In the genomic region with DNA sequence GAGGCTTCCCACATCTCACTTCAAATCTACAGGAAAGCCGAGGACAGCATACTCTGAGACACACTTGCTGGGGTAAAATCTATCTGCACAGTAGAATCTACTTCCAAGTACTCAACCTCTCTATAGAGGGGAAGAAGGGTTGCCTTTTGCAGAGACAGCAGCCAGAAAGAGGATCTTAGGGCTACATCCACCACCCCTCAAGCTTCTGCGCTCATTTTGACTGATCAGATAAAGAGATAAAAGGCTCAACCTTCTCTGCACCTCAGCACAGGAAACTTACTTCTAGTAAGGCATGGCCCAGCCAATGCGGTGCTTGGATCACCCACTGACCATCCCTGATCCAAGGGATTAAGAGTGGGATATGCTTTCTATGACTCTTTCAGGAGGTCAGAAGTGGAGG, we compare ENCODE assay signal across 23 cellular contexts. TPM values are rescaled to one million over a fixed set of nuclear protein-coding genes. Genes with fewer than 3 reads are reported as not detected.
A peak's percentile ranks its signal among the peaks of the same experiment; 100 is the strongest.
DNase-seq lines count a peak whose midpoint lies in the region; ATAC-seq and TF ChIP-seq lines count a peak whose summit lies in the region.
"Had no signal": no experiment of that assay in that cellular context is flagged by ENCODE, and none has a peak within 500 bp of the region (broad histone marks: within the 10 kb centered on the region; RNA-seq: fewer than 3 reads in every experiment).

No MANE protein-coding gene starts in this region.

- no peaks in the 10 kb centered on the region for H3K36me3 ChIP-seq in DND-41 (ENCODE audit: insufficient read depth, low read length)
- H3K36me3 ChIP-seq in suprapubic skin: no peaks in the 10 kb centered on the region
- H3K36me3 ChIP-seq: BLaER1, left lung, tibial nerve had no signal

- H3K4me3 ChIP-seq in DND-41 (ENCODE audit: low read depth in 1 of 2, low read length in 2 of 2): no peak overlapping the region
- no peak overlapping the region for H3K4me3 ChIP-seq in suprapubic skin
- H3K4me3 ChIP-seq: BLaER1, left lung, tibial nerve had no signal

- no peak for TF ChIP-seq POLR2A in suprapubic skin (IDR thresholded peaks at IDR 0.05)

- 72% methylated on average over 3 of the region's 3 CpGs for WGBS in suprapubic skin

- H2AFZ ChIP-seq in DND-41 (ENCODE audit: low read depth, low read length): no peak overlapping the region

- H3K9ac ChIP-seq in DND-41 (ENCODE audit: low read depth, low read length): no peak overlapping the region
- H3K9ac ChIP-seq: BLaER1 had no signal

- H3K4me3 Mint-ChIP-seq in activated CD8-positive, alpha-beta T cell treated with anti-CD3 and anti-CD28 coated beads, Interleukin-2, amount 10 ng/mL, durations not matched to agents 7 days and 5 days: no peak overlapping the region
- H3K4me3 Mint-ChIP-seq in activated CD8-positive, alpha-beta T cell treated with anti-CD3 and anti-CD28 coated beads for 36 hours: no peak overlapping the region
- no peak overlapping the region for H3K4me3 Mint-ChIP-seq in effector memory CD8-positive, alpha-beta T cell
- H3K4me3 Mint-ChIP-seq: brain, IgD-negative memory B cell had no signal

- no peaks in the 10 kb centered on the region for H3K79me2 ChIP-seq in DND-41 (ENCODE audit: insufficient read depth, low read length)

- H3K27me3 Mint-ChIP-seq in activated CD8-positive, alpha-beta T cell treated with anti-CD3 and anti-CD28 coated beads, Interleukin-2, amount 10 ng/mL, durations not matched to agents 7 days and 5 days (ENCODE audit: low read depth): peaks cover 11% of the 10 kb centered on the region
- H3K27me3 Mint-ChIP-seq in activated CD8-positive, alpha-beta T cell treated with anti-CD3 and anti-CD28 coated beads for 36 hours: no peaks in the 10 kb centered on the region
- no peaks in the 10 kb centered on the region for H3K27me3 Mint-ChIP-seq in effector memory CD8-positive, alpha-beta T cell
- H3K27me3 Mint-ChIP-seq: brain, IgD-negative memory B cell had no signal

- DNase-seq in activated CD8-positive, alpha-beta T cell treated with anti-CD3 and anti-CD28 coated beads, Interleukin-2, amount 10 ng/mL, durations not matched to agents 7 days and 5 days: peak; percentile 25
- no peak for DNase-seq in activated CD8-positive, alpha-beta T cell treated with anti-CD3 and anti-CD28 coated beads for 36 hours
- DNase-seq in Ammon's horn (ENCODE audit: low spot score) (peak; percentile 24), DND-41 (no peak), suprapubic skin (ENCODE audit: low spot score in 2 of 2) (no peak)
- no peak for DNase-seq in effector memory CD8-positive, alpha-beta T cell
- DNase-seq: ACHN; activated CD8-positive, alpha-beta memory T cell treated with anti-CD3 and anti-CD28 coated beads, Interleukin-2, amount 50 U/mL, for 48 hours; activated effector memory CD4-positive, alpha-beta T cell treated with Interleukin-2 at 50 U/mL for 16 hours; left lung; NCI-H1092; NCI-H187; NCI-H2171; NCI-H510A treated with DMSO at 0.1 percent for 48 hours; NK-92 treated with Interleukin-12 subunit alpha and Interleukin-12 subunit beta, amount 100 ng/mL, for 24 hours; SIG-M5; SW 1271 had no signal

- H3K9me3 ChIP-seq in DND-41 (ENCODE audit: insufficient read depth, low read length, severe bottlenecking) (no peaks in the 10 kb centered on the region), suprapubic skin (no peaks in the 10 kb centered on the region)
- H3K9me3 ChIP-seq: BLaER1, tibial nerve had no signal

- POLR2A ChIA-PET in activated CD8-positive, alpha-beta T cell treated with anti-CD3 and anti-CD28 coated beads, Interleukin-2, amount 10 ng/mL, durations not matched to agents 7 days and 5 days (lab: Charles Lee): no interaction called here
- POLR2A ChIA-PET in activated CD8-positive, alpha-beta T cell treated with anti-CD3 and anti-CD28 coated beads for 36 hours (lab: Charles Lee): no interaction called here

- no peak overlapping the region for H3K4me2 ChIP-seq in DND-41 (ENCODE audit: insufficient read depth, low read length)
- H3K4me2 ChIP-seq: BLaER1 had no signal

- H3K27ac ChIP-seq in DND-41 (ENCODE audit: low read length) (no peak overlapping the region), suprapubic skin (no peak overlapping the region)
- H3K27ac ChIP-seq: BLaER1, left lung, tibial nerve had no signal

- TF ChIP-seq EP300 in suprapubic skin (IDR thresholded peaks at IDR 0.05): no peak

- CTCF ChIA-PET in activated CD8-positive, alpha-beta T cell treated with anti-CD3 and anti-CD28 coated beads, Interleukin-2, amount 10 ng/mL, durations not matched to agents 7 days and 5 days (lab: Charles Lee): no interaction called here
- CTCF ChIA-PET in activated CD8-positive, alpha-beta T cell treated with anti-CD3 and anti-CD28 coated beads for 36 hours (lab: Charles Lee): interaction anchor here (1.9 to 4.5 kb wide), 2 partner anchors 30 to 80 kb away, joined by 6 to 14 read pairs; no protein-coding TSS in a partner anchor

- no peaks in the 10 kb centered on the region for H3K9me3 Mint-ChIP-seq in activated CD8-positive, alpha-beta T cell treated with anti-CD3 and anti-CD28 coated beads, Interleukin-2, amount 10 ng/mL, durations not matched to agents 7 days and 5 days (ENCODE audit: insufficient read depth)
- no peaks in the 10 kb centered on the region for H3K9me3 Mint-ChIP-seq in activated CD8-positive, alpha-beta T cell treated with anti-CD3 and anti-CD28 coated beads for 36 hours
- H3K9me3 Mint-ChIP-seq in effector memory CD8-positive, alpha-beta T cell: no peaks in the 10 kb centered on the region

- H4K20me1 ChIP-seq in DND-41 (ENCODE audit: insufficient read depth, low read length): no peaks in the 10 kb centered on the region
- H4K20me1 ChIP-seq: BLaER1 had no signal

- no peaks in the 10 kb centered on the region for H3K36me3 Mint-ChIP-seq in activated CD8-positive, alpha-beta T cell treated with anti-CD3 and anti-CD28 coated beads, Interleukin-2, amount 10 ng/mL, durations not matched to agents 7 days and 5 days (ENCODE audit: low read depth)
- no peaks in the 10 kb centered on the region for H3K36me3 Mint-ChIP-seq in activated CD8-positive, alpha-beta T cell treated with anti-CD3 and anti-CD28 coated beads for 36 hours (ENCODE audit: low read depth)
- H3K36me3 Mint-ChIP-seq in effector memory CD8-positive, alpha-beta T cell (ENCODE audit: insufficient read depth): no peaks in the 10 kb centered on the region
- H3K36me3 Mint-ChIP-seq: brain had no signal

- intact Hi-C loops in activated CD8-positive, alpha-beta T cell treated with anti-CD3 and anti-CD28 coated beads for 36 hours (cut with micrococcal nuclease): no loop called here

- ATAC-seq in activated CD8-positive, alpha-beta T cell treated with anti-CD3 and anti-CD28 coated beads, Interleukin-2, amount 10 ng/mL, durations not matched to agents 7 days and 5 days: peak; percentile 74
- no peak for ATAC-seq in activated CD8-positive, alpha-beta T cell treated with anti-CD3 and anti-CD28 coated beads for 36 hours
- ATAC-seq in DND-41 (ENCODE audit: insufficient read depth, low read depth) (peak; percentile 72; the same call in 2 of the 3 replicates), GM21825 (IDR thresholded peaks at IDR 0.05; ENCODE audit: unreplicated experiment) (no peak)
- ATAC-seq in effector memory CD8-positive, alpha-beta T cell (replicated peaks): peak; percentile 36
- ATAC-seq: HCT116, left lung had no signal

- no peak for TF ChIP-seq CTCF in activated CD8-positive, alpha-beta T cell treated with anti-CD3 and anti-CD28 coated beads for 36 hours (IDR thresholded peaks at IDR 0.05)
- TF ChIP-seq CTCF in DND-41 (IDR thresholded peaks at IDR 0.05; ENCODE audit: borderline replicate concordance, extremely low read depth, low read length, poor library complexity, severe bottlenecking) (no peak), suprapubic skin (IDR thresholded peaks at IDR 0.05) (no peak)

- peaks cover 11% of the 10 kb centered on the region for H3K4me1 Mint-ChIP-seq in activated CD8-positive, alpha-beta T cell treated with anti-CD3 and anti-CD28 coated beads, Interleukin-2, amount 10 ng/mL, durations not matched to agents 7 days and 5 days (ENCODE audit: low read depth)
- peaks cover 15% of the 10 kb centered on the region for H3K4me1 Mint-ChIP-seq in activated CD8-positive, alpha-beta T cell treated with anti-CD3 and anti-CD28 coated beads for 36 hours (ENCODE audit: low read depth)
- peaks cover 6 to 7% of the 10 kb centered on the region in 2 donors for H3K4me1 Mint-ChIP-seq in effector memory CD8-positive, alpha-beta T cell (ENCODE audit: low read depth in 2 of 2)
- H3K4me1 Mint-ChIP-seq: brain, IgD-negative memory B cell had no signal

- no peak overlapping the region for H3K27ac Mint-ChIP-seq in activated CD8-positive, alpha-beta T cell treated with anti-CD3 and anti-CD28 coated beads, Interleukin-2, amount 10 ng/mL, durations not matched to agents 7 days and 5 days
- no peak overlapping the region for H3K27ac Mint-ChIP-seq in activated CD8-positive, alpha-beta T cell treated with anti-CD3 and anti-CD28 coated beads for 36 hours
- H3K27ac Mint-ChIP-seq in effector memory CD8-positive, alpha-beta T cell: no peak overlapping the region
- H3K27ac Mint-ChIP-seq: IgD-negative memory B cell had no signal

- H3K4me1 ChIP-seq in DND-41 (ENCODE audit: insufficient read depth, low read length): no peaks in the 10 kb centered on the region
- H3K4me1 ChIP-seq in suprapubic skin: peaks cover 18% of the 10 kb centered on the region
- H3K4me1 ChIP-seq: BLaER1, tibial nerve had no signal

- H3K27me3 ChIP-seq in DND-41 (ENCODE audit: insufficient read depth, low read length, poor library complexity): no peaks in the 10 kb centered on the region
- H3K27me3 ChIP-seq in suprapubic skin: no peaks in the 10 kb centered on the region
- H3K27me3 ChIP-seq: BLaER1, left lung, tibial nerve had no signal

RNA-seq across cellular contexts. Expression of gene SLC9A9, which starts 6.9 kb away (rescaled TPM):
- total RNA-seq in activated CD8-positive, alpha-beta T cell treated with anti-CD3 and anti-CD28 coated beads, Interleukin-2, amount 10 ng/mL, durations not matched to agents 7 days and 5 days: 1 to 10 TPM; 6.6 to 7.4 TPM
- 1 to 10 TPM; 1.9 to 2.2 TPM for total RNA-seq in activated CD8-positive, alpha-beta T cell treated with anti-CD3 and anti-CD28 coated beads for 36 hours
- 10 to 100 TPM; 16.6 to 51.0 (median 30.0) TPM for total RNA-seq in suprapubic skin

Comparison
In these comparisons a context has a peak if more than half of its experiments do, and no peak if none do; other contexts are left out.
1. ATAC-seq: peak in activated CD8-positive, alpha-beta T cell treated with anti-CD3 and anti-CD28 coated beads, Interleukin-2, amount 10 ng/mL, durations not matched to agents 7 days and 5 days (single experiment), DND-41 (single experiment) and effector memory CD8-positive, alpha-beta T cell (single experiment); none in activated CD8-positive, alpha-beta T cell treated with anti-CD3 and anti-CD28 coated beads for 36 hours (single experiment) and GM21825 (single experiment).
2. DNase-seq: peak in activated CD8-positive, alpha-beta T cell treated with anti-CD3 and anti-CD28 coated beads, Interleukin-2, amount 10 ng/mL, durations not matched to agents 7 days and 5 days (single experiment) and Ammon's horn (single experiment); none in activated CD8-positive, alpha-beta T cell treated with anti-CD3 and anti-CD28 coated beads for 36 hours (single experiment), DND-41 (single experiment), effector memory CD8-positive, alpha-beta T cell (0 of 3) and suprapubic skin (0 of 2).